1 cellular context compared by ENCODE assay signal in the genomic region with DNA sequence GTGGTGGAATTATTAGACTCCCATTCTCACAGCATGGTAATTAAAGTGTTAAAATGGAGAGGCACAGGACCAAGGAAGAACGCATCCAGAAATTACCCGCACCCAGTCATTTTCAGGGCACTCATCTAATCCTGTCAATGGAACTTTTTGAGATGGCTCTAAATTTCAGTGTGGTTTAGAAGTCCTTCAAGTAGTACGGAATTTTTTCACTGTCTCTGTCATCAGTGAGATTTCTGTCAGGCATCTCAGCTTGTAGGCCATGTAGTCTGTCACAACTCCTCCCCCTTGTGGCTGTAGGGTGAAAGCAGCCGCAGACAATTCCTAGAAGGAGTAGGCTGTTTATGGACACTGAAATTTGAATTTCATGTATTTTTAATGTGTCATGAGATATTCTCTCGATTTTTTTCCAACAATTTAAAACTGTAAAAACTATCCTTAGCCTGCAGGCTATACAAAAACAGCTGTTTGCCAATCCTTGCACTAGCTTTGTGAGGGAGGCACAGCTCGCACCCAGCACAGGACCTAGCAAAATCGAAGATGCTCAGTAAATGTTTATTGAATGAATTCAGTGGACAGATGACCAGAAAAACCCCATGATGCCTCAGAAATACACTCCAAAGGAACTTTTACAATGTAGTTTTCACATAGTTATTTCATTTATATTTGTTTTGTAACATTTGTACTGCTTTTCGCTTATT.
TF ChIP-seq lines count a peak whose summit lies in the region.

No MANE protein-coding gene starts in this region.

TF ChIP-seq in SK-N-SH, 30 proteins besides CTCF, POLR2A, EP300 and RAD21 (continued from another document):
- TF ChIP-seq CHD2 (IDR thresholded peaks at IDR 0.05; ENCODE audit: low read length, partially characterized antibody) (peak; percentile 19), SMC3 (IDR thresholded peaks at IDR 0.05; ENCODE audit: low read depth, low read length) (peak; percentile 82), MEF2A (IDR thresholded peaks at IDR 0.05; ENCODE audit: borderline replicate concordance, low read depth) (no peak), TEAD4 (IDR thresholded peaks at IDR 0.05; ENCODE audit: borderline replicate concordance, insufficient read depth) (no peak), USF1 (IDR thresholded peaks at IDR 0.05; ENCODE audit: borderline replicate concordance, low read depth) (no peak), MXI1 (IDR thresholded peaks at IDR 0.05; ENCODE audit: low read depth, low read length) (peak; percentile 42; the same call in 1 of the 2 replicates)
